1 cellular context compared by ENCODE assay signal in the genomic region with DNA sequence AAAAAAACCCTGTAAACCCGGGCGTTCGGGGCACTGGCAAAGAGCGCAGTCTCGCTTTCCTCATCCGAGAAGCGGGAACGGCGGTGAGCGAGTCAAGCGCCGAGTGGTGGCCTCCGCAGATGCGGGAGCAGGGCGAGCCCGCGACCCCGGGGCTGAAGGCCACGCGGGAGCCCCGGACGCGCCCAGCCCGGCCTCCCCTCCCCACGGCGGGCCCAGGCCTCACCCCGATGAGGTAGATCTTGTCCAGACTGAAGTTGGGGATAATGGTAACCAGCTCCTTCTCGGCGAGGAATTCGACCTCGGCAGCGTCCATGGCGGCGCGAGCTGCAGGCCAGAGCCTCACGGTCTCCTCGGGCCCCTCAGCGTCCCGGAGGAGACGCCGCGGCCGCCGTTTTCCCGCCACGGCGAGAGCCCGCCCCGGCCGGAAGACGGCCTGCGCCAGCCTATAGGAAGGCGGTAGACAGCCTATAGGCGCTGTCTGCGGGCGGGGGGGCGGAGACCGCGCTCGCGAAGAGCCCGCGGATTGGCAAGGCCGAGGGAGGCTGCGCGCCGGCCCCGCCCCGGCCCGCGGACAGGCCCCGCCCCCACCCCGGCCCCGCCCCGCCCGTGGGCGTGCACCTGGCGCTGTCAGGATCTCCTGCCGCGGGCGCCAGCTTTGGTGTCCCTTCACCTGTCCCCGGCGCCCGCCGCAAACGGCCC.
TF ChIP-seq lines count a peak whose summit lies in the region.

A gene (minus strand): TSS at position 369 of the 699 bp plus-strand sequence. CDS start 56 bp downstream, at position 313.

TF ChIP-seq in HepG2, 621 proteins besides CTCF, POLR2A, EP300 and RAD21 (continued from another document and continues in another):
- TF ChIP-seq KMT2B (CRISPR knock-in tag; IDR thresholded peaks at IDR 0.05) (peak; percentile 88), TBP (CRISPR knock-in tag; IDR thresholded peaks at IDR 0.05) (no peak), ZNF790 (CRISPR knock-in tag; IDR thresholded peaks at IDR 0.05; ENCODE audit: borderline replicate concordance) (no peak), ZNF20 (CRISPR knock-in tag; IDR thresholded peaks at IDR 0.05) (no peak; the same call in 1 of the 2 replicates), NFYC (CRISPR knock-in tag; IDR thresholded peaks at IDR 0.05) (peak; percentile 94), ZNF10 (CRISPR knock-in tag; IDR thresholded peaks at IDR 0.05; ENCODE audit: borderline replicate concordance, low read depth) (no peak), ARNT2 (CRISPR knock-in tag; IDR thresholded peaks at IDR 0.05; ENCODE audit: low read depth) (peak; percentile 84), POGZ (CRISPR knock-in tag; IDR thresholded peaks at IDR 0.05) (peak; percentile 63; the same call in 1 of the 2 replicates), HMGA1 (CRISPR knock-in tag; conservative IDR thresholded peaks at IDR 0.05) (no peak), ELF3 (CRISPR knock-in tag; IDR thresholded peaks at IDR 0.05) (0 out of 2 replicates have a peak, but pooled peaks have one; percentile 23), ZNF543 (CRISPR knock-in tag; IDR thresholded peaks at IDR 0.05) (peak; percentile 86), ZMYM4 (CRISPR knock-in tag; IDR thresholded peaks at IDR 0.05) (peak; percentile 51; the same call in 1 of the 2 replicates), MEF2D (CRISPR knock-in tag; IDR thresholded peaks at IDR 0.05) (peak; percentile 52; the same call in 1 of the 2 replicates), NONO (IDR thresholded peaks at IDR 0.05) (no peak), NONO (CRISPR knock-in tag; conservative IDR thresholded peaks at IDR 0.05) (peak; percentile 60; the same call in 1 of the 2 replicates), ADNP (CRISPR knock-in tag; IDR thresholded peaks at IDR 0.05) (no peak), JDP2 (CRISPR knock-in tag; IDR thresholded peaks at IDR 0.05; ENCODE audit: borderline replicate concordance) (no peak), CBX1 (IDR thresholded peaks at IDR 0.05; ENCODE audit: low read depth) (peak; percentile 76), ONECUT2 (CRISPR knock-in tag; IDR thresholded peaks at IDR 0.05) (peak; percentile 77), ZNF484 (CRISPR knock-in tag; IDR thresholded peaks at IDR 0.05; ENCODE audit: borderline replicate concordance, low read depth) (no peak; the same call in 1 of the 2 replicates), HDAC6 (IDR thresholded peaks at IDR 0.05; ENCODE audit: low read depth, low read length) (no peak), RELA (CRISPR knock-in tag; IDR thresholded peaks at IDR 0.05) (no peak), IKZF4 (CRISPR knock-in tag; IDR thresholded peaks at IDR 0.05; ENCODE audit: borderline replicate concordance, low read depth, not compliant biosample characterization) (no peak), ZNF746 (CRISPR knock-in tag; IDR thresholded peaks at IDR 0.05) (no peak), ZNF547 (CRISPR knock-in tag; IDR thresholded peaks at IDR 0.05) (peak; percentile 95), CREB1 (IDR thresholded peaks at IDR 0.05) (0 out of 2 replicates have a peak, but pooled peaks have one; percentile 39), CREB1 (CRISPR knock-in tag; IDR thresholded peaks at IDR 0.05) (peak; percentile 50; the same call in 1 of the 2 replicates), SAFB2 (CRISPR knock-in tag; IDR thresholded peaks at IDR 0.05; ENCODE audit: borderline replicate concordance, low read depth) (no peak), NFE2L1 (CRISPR knock-in tag; IDR thresholded peaks at IDR 0.05; ENCODE audit: borderline replicate concordance) (peak; percentile 32; the same call in 1 of the 2 replicates), ATAD3A (CRISPR knock-in tag; IDR thresholded peaks at IDR 0.05) (no peak), ZNF678 (CRISPR knock-in tag; IDR thresholded peaks at IDR 0.05) (peak; percentile 51; the same call in 1 of the 2 replicates), SMARCE1 (IDR thresholded peaks at IDR 0.05; ENCODE audit: borderline replicate concordance) (no peak), SPEN (CRISPR knock-in tag; IDR thresholded peaks at IDR 0.05; ENCODE audit: low read depth) (peak; percentile 71; the same call in 1 of the 2 replicates), ZNF138 (CRISPR knock-in tag; IDR thresholded peaks at IDR 0.05; ENCODE audit: low read depth) (no peak), ZNF672 (CRISPR knock-in tag; IDR thresholded peaks at IDR 0.05) (no peak), HNRNPUL1 (IDR thresholded peaks at IDR 0.05; ENCODE audit: low read depth, low read length) (no peak), ZNF780A (CRISPR knock-in tag; IDR thresholded peaks at IDR 0.05) (0 out of 2 replicates have a peak, but pooled peaks have one; percentile 27), ZNF121 (CRISPR knock-in tag; IDR thresholded peaks at IDR 0.05) (no peak), RAD51 (IDR thresholded peaks at IDR 0.05; ENCODE audit: borderline replicate concordance) (no peak), CAMTA2 (CRISPR knock-in tag; IDR thresholded peaks at IDR 0.05; ENCODE audit: borderline replicate concordance) (no peak; the same call in 1 of the 2 replicates), RORA (CRISPR knock-in tag; IDR thresholded peaks at IDR 0.05) (no peak), SMARCC2 (IDR thresholded peaks at IDR 0.05) (no peak), REL (CRISPR knock-in tag; conservative IDR thresholded peaks at IDR 0.05) (peak; percentile 97), MAFK (conservative IDR thresholded peaks at IDR 0.05 in 1 of 2, IDR thresholded peaks at IDR 0.05 in 1 of 2; ENCODE audit: low read length in 2 of 2) (no peak)
- TF ChIP-seq, protein P1, sequence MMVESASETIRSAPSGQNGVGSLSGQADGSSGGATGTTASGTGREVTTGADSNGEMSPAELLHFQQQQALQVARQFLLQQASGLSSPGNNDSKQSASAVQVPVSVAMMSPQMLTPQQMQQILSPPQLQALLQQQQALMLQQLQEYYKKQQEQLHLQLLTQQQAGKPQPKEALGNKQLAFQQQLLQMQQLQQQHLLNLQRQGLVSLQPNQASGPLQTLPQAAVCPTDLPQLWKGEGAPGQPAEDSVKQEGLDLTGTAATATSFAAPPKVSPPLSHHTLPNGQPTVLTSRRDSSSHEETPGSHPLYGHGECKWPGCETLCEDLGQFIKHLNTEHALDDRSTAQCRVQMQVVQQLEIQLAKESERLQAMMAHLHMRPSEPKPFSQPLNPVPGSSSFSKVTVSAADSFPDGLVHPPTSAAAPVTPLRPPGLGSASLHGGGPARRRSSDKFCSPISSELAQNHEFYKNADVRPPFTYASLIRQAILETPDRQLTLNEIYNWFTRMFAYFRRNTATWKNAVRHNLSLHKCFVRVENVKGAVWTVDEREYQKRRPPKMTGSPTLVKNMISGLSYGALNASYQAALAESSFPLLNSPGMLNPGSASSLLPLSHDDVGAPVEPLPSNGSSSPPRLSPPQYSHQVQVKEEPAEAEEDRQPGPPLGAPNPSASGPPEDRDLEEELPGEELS (CRISPR knock-in tag; IDR thresholded peaks at IDR 0.05): peak; percentile 48
- TF ChIP-seq, protein P2, sequence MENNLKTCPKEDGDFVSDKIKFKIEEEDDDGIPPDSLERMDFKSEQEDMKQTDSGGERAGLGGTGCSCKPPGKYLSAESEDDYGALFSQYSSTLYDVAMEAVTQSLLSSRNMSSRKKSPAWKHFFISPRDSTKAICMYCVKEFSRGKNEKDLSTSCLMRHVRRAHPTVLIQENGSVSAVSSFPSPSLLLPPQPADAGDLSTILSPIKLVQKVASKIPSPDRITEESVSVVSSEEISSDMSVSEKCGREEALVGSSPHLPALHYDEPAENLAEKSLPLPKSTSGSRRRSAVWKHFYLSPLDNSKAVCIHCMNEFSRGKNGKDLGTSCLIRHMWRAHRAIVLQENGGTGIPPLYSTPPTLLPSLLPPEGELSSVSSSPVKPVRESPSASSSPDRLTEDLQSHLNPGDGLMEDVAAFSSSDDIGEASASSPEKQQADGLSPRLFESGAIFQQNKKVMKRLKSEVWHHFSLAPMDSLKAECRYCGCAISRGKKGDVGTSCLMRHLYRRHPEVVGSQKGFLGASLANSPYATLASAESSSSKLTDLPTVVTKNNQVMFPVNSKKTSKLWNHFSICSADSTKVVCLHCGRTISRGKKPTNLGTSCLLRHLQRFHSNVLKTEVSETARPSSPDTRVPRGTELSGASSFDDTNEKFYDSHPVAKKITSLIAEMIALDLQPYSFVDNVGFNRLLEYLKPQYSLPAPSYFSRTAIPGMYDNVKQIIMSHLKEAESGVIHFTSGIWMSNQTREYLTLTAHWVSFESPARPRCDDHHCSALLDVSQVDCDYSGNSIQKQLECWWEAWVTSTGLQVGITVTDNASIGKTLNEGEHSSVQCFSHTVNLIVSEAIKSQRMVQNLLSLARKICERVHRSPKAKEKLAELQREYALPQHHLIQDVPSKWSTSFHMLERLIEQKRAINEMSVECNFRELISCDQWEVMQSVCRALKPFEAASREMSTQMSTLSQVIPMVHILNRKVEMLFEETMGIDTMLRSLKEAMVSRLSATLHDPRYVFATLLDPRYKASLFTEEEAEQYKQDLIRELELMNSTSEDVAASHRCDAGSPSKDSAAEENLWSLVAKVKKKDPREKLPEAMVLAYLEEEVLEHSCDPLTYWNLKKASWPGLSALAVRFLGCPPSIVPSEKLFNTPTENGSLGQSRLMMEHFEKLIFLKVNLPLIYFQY (CRISPR knock-in tag; IDR thresholded peaks at IDR 0.05; ENCODE audit: borderline replicate concordance): no peak
- TF ChIP-seq, protein P3, sequence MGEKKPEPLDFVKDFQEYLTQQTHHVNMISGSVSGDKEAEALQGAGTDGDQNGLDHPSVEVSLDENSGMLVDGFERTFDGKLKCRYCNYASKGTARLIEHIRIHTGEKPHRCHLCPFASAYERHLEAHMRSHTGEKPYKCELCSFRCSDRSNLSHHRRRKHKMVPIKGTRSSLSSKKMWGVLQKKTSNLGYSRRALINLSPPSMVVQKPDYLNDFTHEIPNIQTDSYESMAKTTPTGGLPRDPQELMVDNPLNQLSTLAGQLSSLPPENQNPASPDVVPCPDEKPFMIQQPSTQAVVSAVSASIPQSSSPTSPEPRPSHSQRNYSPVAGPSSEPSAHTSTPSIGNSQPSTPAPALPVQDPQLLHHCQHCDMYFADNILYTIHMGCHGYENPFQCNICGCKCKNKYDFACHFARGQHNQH (CRISPR knock-in tag; IDR thresholded peaks at IDR 0.05): no peak
- TF ChIP-seq, protein P4, sequence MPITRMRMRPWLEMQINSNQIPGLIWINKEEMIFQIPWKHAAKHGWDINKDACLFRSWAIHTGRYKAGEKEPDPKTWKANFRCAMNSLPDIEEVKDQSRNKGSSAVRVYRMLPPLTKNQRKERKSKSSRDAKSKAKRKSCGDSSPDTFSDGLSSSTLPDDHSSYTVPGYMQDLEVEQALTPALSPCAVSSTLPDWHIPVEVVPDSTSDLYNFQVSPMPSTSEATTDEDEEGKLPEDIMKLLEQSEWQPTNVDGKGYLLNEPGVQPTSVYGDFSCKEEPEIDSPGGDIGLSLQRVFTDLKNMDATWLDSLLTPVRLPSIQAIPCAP (CRISPR knock-in tag; IDR thresholded peaks at IDR 0.05; ENCODE audit: low read depth): no peak
- TF ChIP-seq, protein P5, sequence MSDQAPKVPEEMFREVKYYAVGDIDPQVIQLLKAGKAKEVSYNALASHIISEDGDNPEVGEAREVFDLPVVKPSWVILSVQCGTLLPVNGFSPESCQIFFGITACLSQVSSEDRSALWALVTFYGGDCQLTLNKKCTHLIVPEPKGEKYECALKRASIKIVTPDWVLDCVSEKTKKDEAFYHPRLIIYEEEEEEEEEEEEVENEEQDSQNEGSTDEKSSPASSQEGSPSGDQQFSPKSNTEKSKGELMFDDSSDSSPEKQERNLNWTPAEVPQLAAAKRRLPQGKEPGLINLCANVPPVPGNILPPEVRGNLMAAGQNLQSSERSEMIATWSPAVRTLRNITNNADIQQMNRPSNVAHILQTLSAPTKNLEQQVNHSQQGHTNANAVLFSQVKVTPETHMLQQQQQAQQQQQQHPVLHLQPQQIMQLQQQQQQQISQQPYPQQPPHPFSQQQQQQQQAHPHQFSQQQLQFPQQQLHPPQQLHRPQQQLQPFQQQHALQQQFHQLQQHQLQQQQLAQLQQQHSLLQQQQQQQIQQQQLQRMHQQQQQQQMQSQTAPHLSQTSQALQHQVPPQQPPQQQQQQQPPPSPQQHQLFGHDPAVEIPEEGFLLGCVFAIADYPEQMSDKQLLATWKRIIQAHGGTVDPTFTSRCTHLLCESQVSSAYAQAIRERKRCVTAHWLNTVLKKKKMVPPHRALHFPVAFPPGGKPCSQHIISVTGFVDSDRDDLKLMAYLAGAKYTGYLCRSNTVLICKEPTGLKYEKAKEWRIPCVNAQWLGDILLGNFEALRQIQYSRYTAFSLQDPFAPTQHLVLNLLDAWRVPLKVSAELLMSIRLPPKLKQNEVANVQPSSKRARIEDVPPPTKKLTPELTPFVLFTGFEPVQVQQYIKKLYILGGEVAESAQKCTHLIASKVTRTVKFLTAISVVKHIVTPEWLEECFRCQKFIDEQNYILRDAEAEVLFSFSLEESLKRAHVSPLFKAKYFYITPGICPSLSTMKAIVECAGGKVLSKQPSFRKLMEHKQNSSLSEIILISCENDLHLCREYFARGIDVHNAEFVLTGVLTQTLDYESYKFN (CRISPR knock-in tag; conservative IDR thresholded peaks at IDR 0.05): 0 out of 2 replicates have a peak, but pooled peaks have one; percentile 32
- TF ChIP-seq, protein P6, sequence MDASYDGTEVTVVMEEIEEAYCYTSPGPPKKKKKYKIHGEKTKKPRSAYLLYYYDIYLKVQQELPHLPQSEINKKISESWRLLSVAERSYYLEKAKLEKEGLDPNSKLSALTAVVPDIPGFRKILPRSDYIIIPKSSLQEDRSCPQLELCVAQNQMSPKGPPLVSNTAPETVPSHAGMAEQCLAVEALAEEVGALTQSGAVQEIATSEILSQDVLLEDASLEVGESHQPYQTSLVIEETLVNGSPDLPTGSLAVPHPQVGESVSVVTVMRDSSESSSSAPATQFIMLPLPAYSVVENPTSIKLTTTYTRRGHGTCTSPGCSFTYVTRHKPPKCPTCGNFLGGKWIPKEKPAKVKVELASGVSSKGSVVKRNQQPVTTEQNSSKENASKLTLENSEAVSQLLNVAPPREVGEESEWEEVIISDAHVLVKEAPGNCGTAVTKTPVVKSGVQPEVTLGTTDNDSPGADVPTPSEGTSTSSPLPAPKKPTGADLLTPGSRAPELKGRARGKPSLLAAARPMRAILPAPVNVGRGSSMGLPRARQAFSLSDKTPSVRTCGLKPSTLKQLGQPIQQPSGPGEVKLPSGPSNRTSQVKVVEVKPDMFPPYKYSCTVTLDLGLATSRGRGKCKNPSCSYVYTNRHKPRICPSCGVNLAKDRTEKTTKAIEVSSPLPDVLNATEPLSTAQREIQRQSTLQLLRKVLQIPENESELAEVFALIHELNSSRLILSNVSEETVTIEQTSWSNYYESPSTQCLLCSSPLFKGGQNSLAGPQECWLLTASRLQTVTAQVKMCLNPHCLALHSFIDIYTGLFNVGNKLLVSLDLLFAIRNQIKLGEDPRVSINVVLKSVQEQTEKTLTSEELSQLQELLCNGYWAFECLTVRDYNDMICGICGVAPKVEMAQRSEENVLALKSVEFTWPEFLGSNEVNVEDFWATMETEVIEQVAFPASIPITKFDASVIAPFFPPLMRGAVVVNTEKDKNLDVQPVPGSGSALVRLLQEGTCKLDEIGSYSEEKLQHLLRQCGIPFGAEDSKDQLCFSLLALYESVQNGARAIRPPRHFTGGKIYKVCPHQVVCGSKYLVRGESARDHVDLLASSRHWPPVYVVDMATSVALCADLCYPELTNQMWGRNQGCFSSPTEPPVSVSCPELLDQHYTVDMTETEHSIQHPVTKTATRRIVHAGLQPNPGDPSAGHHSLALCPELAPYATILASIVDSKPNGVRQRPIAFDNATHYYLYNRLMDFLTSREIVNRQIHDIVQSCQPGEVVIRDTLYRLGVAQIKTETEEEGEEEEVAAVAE (CRISPR knock-in tag; IDR thresholded peaks at IDR 0.05; ENCODE audit: borderline replicate concordance): 0 out of 2 replicates have a peak, but pooled peaks have one; percentile 25
